ENCODE assay signal across 11 cellular contexts in the genomic region with DNA sequence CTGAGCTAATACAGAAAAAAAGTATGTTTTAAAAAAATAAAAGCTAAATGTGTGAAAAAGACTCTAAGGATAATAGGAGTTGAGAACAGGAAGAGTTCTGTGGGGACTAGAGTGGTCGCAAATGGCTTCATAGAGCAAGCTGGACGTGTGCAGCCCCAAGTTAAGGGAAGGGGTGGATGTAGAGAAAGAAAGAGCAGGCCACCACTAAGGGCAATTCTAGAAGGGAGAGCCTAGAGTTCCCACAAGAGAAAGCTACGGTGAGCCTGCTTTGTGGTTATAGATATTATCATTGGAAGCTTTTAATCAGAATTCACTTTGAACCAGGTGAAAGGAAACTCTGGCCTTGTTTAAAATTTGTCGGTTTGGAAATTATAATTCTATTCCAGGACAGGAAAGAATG.
A peak's percentile ranks its signal among the peaks of the same experiment; 100 is the strongest.
DNase-seq lines count a peak whose midpoint lies in the region; ATAC-seq and TF ChIP-seq lines count a peak whose summit lies in the region.
"Had no signal": no experiment of that assay in that cellular context is flagged by ENCODE, and none has a peak within 500 bp of the region (broad histone marks: within the 10 kb centered on the region; RNA-seq: fewer than 3 reads in every experiment).

No MANE protein-coding gene starts in this region.

- H3K4me3 ChIP-seq in transverse colon = peak overlapping the region in 1 of 4 donors; percentile 15
- H3K4me3 ChIP-seq: GM23338 had no signal

- no peak for TF ChIP-seq EP300 in transverse colon (IDR thresholded peaks at IDR 0.05; ENCODE audit: low read depth)

- peak overlapping the region; percentile 47 to 87 (median 67) for H3K27ac ChIP-seq in transverse colon

- ATAC-seq in HG02588 (IDR thresholded peaks at IDR 0.05; ENCODE audit: unreplicated experiment) (no peak), HG02885 (IDR thresholded peaks at IDR 0.05; ENCODE audit: poor library complexity, unreplicated experiment) (no peak)
- ATAC-seq: GM23338 had no signal

- TF ChIP-seq CTCF in transverse colon (IDR thresholded peaks at IDR 0.05) = no peak
- no peak for TF ChIP-seq CTCF in progenitor cell of endocrine pancreas (IDR thresholded peaks at IDR 0.05; ENCODE audit: unreplicated experiment)

- H3K27me3 Mint-ChIP-seq in activated naive CD4-positive, alpha-beta T cell treated with anti-CD3 and anti-CD28 coated beads, Interleukin-2, amount 50 U/mL, for 24 hours = no peaks in the 10 kb centered on the region
- H3K27me3 Mint-ChIP-seq in T-helper 2 cell treated with Interferon-gamma antibody and Interleukin-4, amounts not matched to agents 5 μg/mL and 100 μg/mL, for 36 hours (ENCODE audit: low read depth) = peaks cover 4% of the 10 kb centered on the region
- H3K27me3 Mint-ChIP-seq in immature natural killer cell (ENCODE audit: low read depth in 3 of 3) = no peaks in the 10 kb centered on the region
- no peaks in the 10 kb centered on the region for H3K27me3 Mint-ChIP-seq in progenitor cell of endocrine pancreas

- H3K36me3 ChIP-seq in transverse colon = no peaks in the 10 kb centered on the region
- H3K36me3 ChIP-seq: neutrophil had no signal

- peaks cover 4% of the 10 kb centered on the region for H3K9me3 Mint-ChIP-seq in activated naive CD4-positive, alpha-beta T cell treated with anti-CD3 and anti-CD28 coated beads, Interleukin-2, amount 50 U/mL, for 24 hours
- H3K9me3 Mint-ChIP-seq in T-helper 2 cell treated with Interferon-gamma antibody and Interleukin-4, amounts not matched to agents 5 μg/mL and 100 μg/mL, for 36 hours = no peaks in the 10 kb centered on the region
- H3K9me3 Mint-ChIP-seq in immature natural killer cell = no peaks in the 10 kb centered on the region
- peaks cover 3% of the 10 kb centered on the region for H3K9me3 Mint-ChIP-seq in progenitor cell of endocrine pancreas (ENCODE audit: low read depth)
- H3K9me3 Mint-ChIP-seq: GM23338 had no signal

- in situ Hi-C loops in transverse colon (cut with MboI; ENCODE audit: low pct_ligation_motif_present in 1 of 4, low pct_unique_long_range_greater_than_20kb in 1 of 4, low sequenced_read_pairs in 3 of 4) = no loop called here

- intact Hi-C loops in transverse colon (cut with DNase I; ENCODE audit: low total_unique reads) = no loop called here

- no peak for DNase-seq in activated naive CD4-positive, alpha-beta T cell treated with Interleukin-2 at 50 U/mL for 16 hours
- DNase-seq in T-helper 2 cell treated with Interferon-gamma antibody and Interleukin-4, amounts not matched to agents 5 μg/mL and 100 μg/mL, for 36 hours (ENCODE audit: low spot score) = no peak
- DNase-seq in immature natural killer cell (no peak), transverse colon (no peak), progenitor cell of endocrine pancreas (ENCODE audit: low spot score, unreplicated experiment) (no peak)
- DNase-seq: aorta had no signal

- H3K4me1 ChIP-seq in transverse colon = peaks cover 11 to 54% (median 30%) of the 10 kb centered on the region in 4 donors

- peak overlapping the region; percentile 100 for H3K27ac Mint-ChIP-seq in activated naive CD4-positive, alpha-beta T cell treated with anti-CD3 and anti-CD28 coated beads, Interleukin-2, amount 50 U/mL, for 24 hours
- H3K27ac Mint-ChIP-seq in T-helper 2 cell treated with Interferon-gamma antibody and Interleukin-4, amounts not matched to agents 5 μg/mL and 100 μg/mL, for 36 hours = peak overlapping the region; percentile 94
- H3K27ac Mint-ChIP-seq in immature natural killer cell = peak overlapping the region; percentile 83 to 97 (median 90)
- H3K27ac Mint-ChIP-seq in progenitor cell of endocrine pancreas = no peak overlapping the region

- WGBS in transverse colon (ENCODE audit: low coverage in 1 of 2), 2 donors = 72 to 78% methylated on average over 4 of the region's 4 CpGs

- peak overlapping the region; percentile 84 for H3K4me3 Mint-ChIP-seq in activated naive CD4-positive, alpha-beta T cell treated with anti-CD3 and anti-CD28 coated beads, Interleukin-2, amount 50 U/mL, for 24 hours
- peak overlapping the region; percentile 88 for H3K4me3 Mint-ChIP-seq in T-helper 2 cell treated with Interferon-gamma antibody and Interleukin-4, amounts not matched to agents 5 μg/mL and 100 μg/mL, for 36 hours
- peak overlapping the region; percentile 82 to 95 (median 83) for H3K4me3 Mint-ChIP-seq in immature natural killer cell
- no peak overlapping the region for H3K4me3 Mint-ChIP-seq in progenitor cell of endocrine pancreas (ENCODE audit: low read depth)
- H3K4me3 Mint-ChIP-seq: GM23338 had no signal

- no peak for TF ChIP-seq POLR2A in transverse colon (IDR thresholded peaks at IDR 0.05)

- peaks cover 7% of the 10 kb centered on the region for H3K36me3 Mint-ChIP-seq in activated naive CD4-positive, alpha-beta T cell treated with anti-CD3 and anti-CD28 coated beads, Interleukin-2, amount 50 U/mL, for 24 hours
- H3K36me3 Mint-ChIP-seq in T-helper 2 cell treated with Interferon-gamma antibody and Interleukin-4, amounts not matched to agents 5 μg/mL and 100 μg/mL, for 36 hours (ENCODE audit: low read depth) = peaks cover 2% of the 10 kb centered on the region
- H3K36me3 Mint-ChIP-seq in immature natural killer cell (no peaks in the 10 kb centered on the region), progenitor cell of endocrine pancreas (ENCODE audit: insufficient read depth) (no peaks in the 10 kb centered on the region)

- peaks cover 94% of the 10 kb centered on the region for H3K4me1 Mint-ChIP-seq in activated naive CD4-positive, alpha-beta T cell treated with anti-CD3 and anti-CD28 coated beads, Interleukin-2, amount 50 U/mL, for 24 hours
- H3K4me1 Mint-ChIP-seq in T-helper 2 cell treated with Interferon-gamma antibody and Interleukin-4, amounts not matched to agents 5 μg/mL and 100 μg/mL, for 36 hours (ENCODE audit: low read depth) = peaks cover 75% of the 10 kb centered on the region
- H3K4me1 Mint-ChIP-seq in immature natural killer cell (peaks cover 50 to 56% of the 10 kb centered on the region in 2 donors), progenitor cell of endocrine pancreas (ENCODE audit: low read depth) (peaks cover 33% of the 10 kb centered on the region)

- H3K27me3 ChIP-seq in transverse colon = no peaks in the 10 kb centered on the region
- H3K27me3 ChIP-seq: neutrophil had no signal

- H3K9me3 ChIP-seq in transverse colon = no peaks in the 10 kb centered on the region
- H3K9me3 ChIP-seq: neutrophil had no signal
